In the genomic region with DNA sequence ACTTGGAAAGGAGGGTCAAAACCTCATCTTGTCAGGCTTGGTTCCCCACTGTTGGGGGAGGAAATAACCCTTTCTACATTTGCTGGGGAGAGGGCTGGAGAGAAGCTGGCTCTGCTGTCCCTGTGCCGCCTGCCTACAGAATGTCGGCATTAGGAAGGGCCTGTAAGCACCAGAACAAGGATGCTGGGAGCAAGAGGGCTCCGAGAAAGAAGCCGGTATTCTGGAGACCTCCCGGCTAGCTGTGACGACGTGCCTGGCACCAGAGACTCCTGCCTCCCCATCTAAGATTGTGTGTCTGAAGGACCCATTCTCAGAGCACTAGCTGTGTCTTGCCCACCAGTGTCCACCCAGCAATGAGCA, we compare ENCODE assay signal across 24 cellular contexts. TPM values are rescaled to one million over a fixed set of nuclear protein-coding genes. Genes with fewer than 3 reads are reported as not detected.
A peak's percentile ranks its signal among the peaks of the same experiment; 100 is the strongest.
DNase-seq lines count a peak whose midpoint lies in the region; ATAC-seq lines count a peak whose summit lies in the region.
"Had no signal": no experiment of that assay in that cellular context is flagged by ENCODE, and none has a peak within 500 bp of the region (broad histone marks: within the 10 kb centered on the region; RNA-seq: fewer than 3 reads in every experiment).

No MANE protein-coding gene starts in this region.

- H3K9me3 ChIP-seq in right cardiac atrium (ENCODE audit: control insufficient read depth, low read length) = no peaks in the 10 kb centered on the region
- H3K9me3 ChIP-seq: vagina had no signal

- H3K9me3 Mint-ChIP-seq in activated naive CD4-positive, alpha-beta T cell treated with anti-CD3 and anti-CD28 coated beads for 36 hours = no peaks in the 10 kb centered on the region
- no peaks in the 10 kb centered on the region for H3K9me3 Mint-ChIP-seq in natural killer cell treated with Interleukin-12 subunit alpha and Interleukin-12 subunit beta and Interleukin-15 and Interleukin-18, amount 100 ng/mL, for 72 hours
- H3K9me3 Mint-ChIP-seq: activated T-helper 2 cell treated with anti-CD3 and anti-CD28 coated beads, Interferon-gamma antibody, Interleukin-2, Interleukin-4, amounts not matched to agents 10 μg/mL and 5 μg/mL and 100 μg/mL, durations not matched to agents 14 hours and 24 hours and 36 hours; natural killer cell had no signal

- H3K27me3 Mint-ChIP-seq in activated naive CD4-positive, alpha-beta T cell treated with anti-CD3 and anti-CD28 coated beads for 36 hours (ENCODE audit: low read depth) = peaks cover 10% of the 10 kb centered on the region
- H3K27me3 Mint-ChIP-seq in natural killer cell treated with Interleukin-12 subunit alpha and Interleukin-12 subunit beta and Interleukin-15 and Interleukin-18, amount 100 ng/mL, for 72 hours = peaks cover 10 to 14% of the 10 kb centered on the region in 2 donors

- DNase-seq in right cardiac atrium = peak in 1 of 3 donors; percentile 50
- no peak for DNase-seq in Right ventricle myocardium inferior (ENCODE audit: missing footprints)
- no peak for DNase-seq in activated naive CD4-positive, alpha-beta T cell treated with anti-CD3 and anti-CD28 coated beads for 36 hours
- DNase-seq in natural killer cell treated with Interleukin-12 subunit alpha and Interleukin-12 subunit beta and Interleukin-15 and Interleukin-18, amount 100 ng/mL, for 72 hours (ENCODE audit: low spot score) = no peak
- no peak for DNase-seq in SW 1271 (lab: John Stamatoyannopoulos, UW)
- DNase-seq: ACHN; activated CD4-positive, alpha-beta T cell treated with anti-CD3 and anti-CD28 coated beads for 36 hours; activated CD8-positive, alpha-beta memory T cell treated with anti-CD3 and anti-CD28 coated beads, Interleukin-2, amount 10 ng/mL, durations not matched to agents 7 days and 5 days; GF-D8; Kasumi-1; natural killer cell; NCI-H1092 treated with DMSO at 0.1 percent for 48 hours; NCI-H2081 treated with DMSO at 0.1 percent for 48 hours; NCI-H510A; stimulated activated naive CD4-positive, alpha-beta T cell treated with Interleukin-2 at 50 U/mL for 16 hours had no signal

- ATAC-seq in right cardiac atrium = peak in 1 of 2 donors; percentile 2
- no peak for ATAC-seq in Right ventricle myocardium inferior
- ATAC-seq in HG03108 (IDR thresholded peaks at IDR 0.05; ENCODE audit: unreplicated experiment) = no peak
- ATAC-seq in natural killer cell treated with Interleukin-12 subunit alpha and Interleukin-12 subunit beta and Interleukin-15 and Interleukin-18, amount 100 ng/mL, for 72 hours = no peak
- ATAC-seq: activated CD4-positive, alpha-beta T cell treated with anti-CD3 and anti-CD28 coated beads for 36 hours; activated CD8-positive, alpha-beta memory T cell treated with anti-CD3 and anti-CD28 coated beads, Interleukin-2, amount 10 ng/mL, durations not matched to agents 7 days and 5 days; natural killer cell had no signal

- H3K27me3 ChIP-seq in right cardiac atrium (ENCODE audit: control insufficient read depth, insufficient read depth) (no peaks in the 10 kb centered on the region), layer of hippocampus (ENCODE audit: control insufficient read depth, insufficient read depth, low read length) (no peaks in the 10 kb centered on the region), rectal smooth muscle tissue (ENCODE audit: control insufficient read depth, insufficient read depth, low read length) (no peaks in the 10 kb centered on the region)
- H3K27me3 ChIP-seq: vagina had no signal

- WGBS in right cardiac atrium = 64% methylated on average over 7 of the region's 7 CpGs

- no peaks in the 10 kb centered on the region for H3K36me3 ChIP-seq in rectal smooth muscle tissue (ENCODE audit: control insufficient read depth, insufficient read depth, low read length)
- H3K36me3 ChIP-seq: vagina had no signal

- H3K36me3 Mint-ChIP-seq in activated naive CD4-positive, alpha-beta T cell treated with anti-CD3 and anti-CD28 coated beads for 36 hours (ENCODE audit: low read depth) = no peaks in the 10 kb centered on the region
- no peaks in the 10 kb centered on the region for H3K36me3 Mint-ChIP-seq in natural killer cell treated with Interleukin-12 subunit alpha and Interleukin-12 subunit beta and Interleukin-15 and Interleukin-18, amount 100 ng/mL, for 72 hours
- H3K36me3 Mint-ChIP-seq: activated CD8-positive, alpha-beta memory T cell treated with anti-CD3 and anti-CD28 coated beads, Interleukin-2, amount 10 ng/mL, durations not matched to agents 7 days and 5 days; natural killer cell had no signal

- H3K4me3 Mint-ChIP-seq in activated naive CD4-positive, alpha-beta T cell treated with anti-CD3 and anti-CD28 coated beads for 36 hours = no peak overlapping the region
- H3K4me3 Mint-ChIP-seq in natural killer cell treated with Interleukin-12 subunit alpha and Interleukin-12 subunit beta and Interleukin-15 and Interleukin-18, amount 100 ng/mL, for 72 hours = no peak overlapping the region
- H3K4me3 Mint-ChIP-seq: activated CD4-positive, alpha-beta T cell treated with anti-CD3 and anti-CD28 coated beads for 36 hours; activated CD8-positive, alpha-beta memory T cell treated with anti-CD3 and anti-CD28 coated beads, Interleukin-2, amount 10 ng/mL, durations not matched to agents 7 days and 5 days; natural killer cell had no signal

- CTCF ChIA-PET in activated naive CD4-positive, alpha-beta T cell treated with anti-CD3 and anti-CD28 coated beads for 36 hours (lab: Charles Lee) = interaction anchor here (0.8 to 1.5 kb wide), 2 partner anchors 8 to 98 kb away, joined by 3 read pairs; partner anchors contain the start of gene SORT1

- H3K9ac ChIP-seq in rectal smooth muscle tissue (ENCODE audit: low read length) = no peak overlapping the region

- H3K4me1 Mint-ChIP-seq in activated naive CD4-positive, alpha-beta T cell treated with anti-CD3 and anti-CD28 coated beads for 36 hours (ENCODE audit: low read depth) = no peaks in the 10 kb centered on the region
- H3K4me1 Mint-ChIP-seq in natural killer cell treated with Interleukin-12 subunit alpha and Interleukin-12 subunit beta and Interleukin-15 and Interleukin-18, amount 100 ng/mL, for 72 hours (ENCODE audit: low read depth in 2 of 2) = no peaks in the 10 kb centered on the region
- H3K4me1 Mint-ChIP-seq: activated CD4-positive, alpha-beta T cell treated with anti-CD3 and anti-CD28 coated beads for 36 hours; natural killer cell had no signal

- H3K27ac Mint-ChIP-seq in activated naive CD4-positive, alpha-beta T cell treated with anti-CD3 and anti-CD28 coated beads for 36 hours = no peak overlapping the region
- H3K27ac Mint-ChIP-seq in natural killer cell treated with Interleukin-12 subunit alpha and Interleukin-12 subunit beta and Interleukin-15 and Interleukin-18, amount 100 ng/mL, for 72 hours = no peak overlapping the region
- H3K27ac Mint-ChIP-seq: activated CD4-positive, alpha-beta T cell treated with anti-CD3 and anti-CD28 coated beads for 36 hours; activated CD8-positive, alpha-beta memory T cell treated with anti-CD3 and anti-CD28 coated beads, Interleukin-2, amount 10 ng/mL, durations not matched to agents 7 days and 5 days; activated T-helper 2 cell treated with anti-CD3 and anti-CD28 coated beads, Interferon-gamma antibody, Interleukin-2, Interleukin-4, amounts not matched to agents 10 μg/mL and 5 μg/mL and 100 μg/mL, durations not matched to agents 14 hours and 24 hours and 36 hours; natural killer cell had no signal

- H3K27ac ChIP-seq in right cardiac atrium (ENCODE audit: low read length) = peak overlapping the region; percentile 78
- peak overlapping the region; percentile 95 for H3K27ac ChIP-seq in layer of hippocampus (ENCODE audit: low read depth, low read length)
- peak overlapping the region; percentile 41 for H3K27ac ChIP-seq in rectal smooth muscle tissue (ENCODE audit: low read depth, low read length)
- H3K27ac ChIP-seq: vagina had no signal

- H3K4me3 ChIP-seq in right cardiac atrium (ENCODE audit: low read length) = no peak overlapping the region
- H3K4me3 ChIP-seq in rectal smooth muscle tissue (ENCODE audit: low read length) = no peak overlapping the region
- H3K4me3 ChIP-seq: vagina had no signal

- H3K4me1 ChIP-seq in right cardiac atrium (ENCODE audit: control insufficient read depth, insufficient read depth, low read length) (peaks cover 29% of the 10 kb centered on the region), rectal smooth muscle tissue (ENCODE audit: control insufficient read depth, insufficient read depth, low read length) (peaks cover 3% of the 10 kb centered on the region)

- intact Hi-C loops in right cardiac atrium (cut with DNase I) = loop anchor here in 1 of 4 donors (10.0 kb wide), 1 partner anchor 95 kb away; the partner anchor contains the start of gene SORT1
- intact Hi-C loops in Right ventricle myocardium inferior (cut with DNase I) = no loop called here
- intact Hi-C loops in activated naive CD4-positive, alpha-beta T cell treated with anti-CD3 and anti-CD28 coated beads for 36 hours (cut with micrococcal nuclease) = no loop called here

RNA-seq across cellular contexts. Expression of gene MYBPHL, which starts 6.8 kb away (rescaled TPM):
- 100 to 1,000 TPM; 115 to 521 (median 226) TPM for total RNA-seq in right cardiac atrium
- polyA plus RNA-seq in right cardiac atrium = 322 TPM
- not detected for total RNA-seq in Right ventricle myocardium inferior
- total RNA-seq in activated naive CD4-positive, alpha-beta T cell treated with anti-CD3 and anti-CD28 coated beads for 36 hours = not detected
- total RNA-seq in natural killer cell treated with Interleukin-12 subunit alpha and Interleukin-12 subunit beta and Interleukin-15 and Interleukin-18, amount 100 ng/mL, for 72 hours = not detected
- total RNA-seq: activated CD4-positive, alpha-beta T cell treated with anti-CD3 and anti-CD28 coated beads for 36 hours; activated CD8-positive, alpha-beta memory T cell treated with anti-CD3 and anti-CD28 coated beads, Interleukin-2, amount 10 ng/mL, durations not matched to agents 7 days and 5 days; activated T-helper 2 cell treated with anti-CD3 and anti-CD28 coated beads, Interferon-gamma antibody, Interleukin-2, Interleukin-4, amounts not matched to agents 10 μg/mL and 5 μg/mL and 100 μg/mL, durations not matched to agents 14 hours and 24 hours and 36 hours; H4; HT-29; natural killer cell; renal cortical epithelial cell; RPMI7951; vagina had no signal

RNA-seq across cellular contexts. Expression of gene PSRC1, which starts 17.0 kb away (rescaled TPM):
- 1 to 10 TPM; 1.6 to 4.6 (median 2.3) TPM for total RNA-seq in right cardiac atrium
- polyA plus RNA-seq in right cardiac atrium = 2.8 TPM
- 1.2 TPM for total RNA-seq in Right ventricle myocardium inferior
- total RNA-seq in activated naive CD4-positive, alpha-beta T cell treated with anti-CD3 and anti-CD28 coated beads for 36 hours = 10 to 100 TPM; 19.3 to 21.5 TPM
- 10 to 100 TPM in 1 of 2 donors, 1 to 10 TPM in 1; 4.7 to 16.2 TPM for total RNA-seq in natural killer cell treated with Interleukin-12 subunit alpha and Interleukin-12 subunit beta and Interleukin-15 and Interleukin-18, amount 100 ng/mL, for 72 hours

RNA-seq across cellular contexts. Expression of gene CELSR2, which starts 50.6 kb away (rescaled TPM):
- 10 to 100 TPM; 19.1 to 33.2 (median 28.4) TPM for total RNA-seq in right cardiac atrium
- 16.0 TPM for polyA plus RNA-seq in right cardiac atrium
- total RNA-seq in Right ventricle myocardium inferior = 6.5 TPM
- 1 to 10 TPM; 1.1 to 1.2 TPM for total RNA-seq in activated naive CD4-positive, alpha-beta T cell treated with anti-CD3 and anti-CD28 coated beads for 36 hours
- total RNA-seq in natural killer cell treated with Interleukin-12 subunit alpha and Interleukin-12 subunit beta and Interleukin-15 and Interleukin-18, amount 100 ng/mL, for 72 hours = 1 to 10 TPM; 1.5 to 2.6 TPM

Comparison
In these comparisons a context has a peak if more than half of its experiments do, and no peak if none do; other contexts are left out.
1. RNA of gene MYBPHL, which starts 6.8 kb away (total RNA-seq): 115 to 521 TPM in right cardiac atrium; not detected in Right ventricle myocardium inferior (single experiment), not detected in activated naive CD4-positive, alpha-beta T cell treated with anti-CD3 and anti-CD28 coated beads for 36 hours and not detected in natural killer cell treated with Interleukin-12 subunit alpha and Interleukin-12 subunit beta and Interleukin-15 and Interleukin-18, amount 100 ng/mL, for 72 hours; every median in the first group is over 100 times any median in the second.
2. H3K27ac ChIP-seq: peak in every context shown above with its lines; median percentile 95 in layer of hippocampus; 78 in right cardiac atrium; 41 in rectal smooth muscle tissue.